ENCODE assay signal across 17 cellular contexts in the genomic region with DNA sequence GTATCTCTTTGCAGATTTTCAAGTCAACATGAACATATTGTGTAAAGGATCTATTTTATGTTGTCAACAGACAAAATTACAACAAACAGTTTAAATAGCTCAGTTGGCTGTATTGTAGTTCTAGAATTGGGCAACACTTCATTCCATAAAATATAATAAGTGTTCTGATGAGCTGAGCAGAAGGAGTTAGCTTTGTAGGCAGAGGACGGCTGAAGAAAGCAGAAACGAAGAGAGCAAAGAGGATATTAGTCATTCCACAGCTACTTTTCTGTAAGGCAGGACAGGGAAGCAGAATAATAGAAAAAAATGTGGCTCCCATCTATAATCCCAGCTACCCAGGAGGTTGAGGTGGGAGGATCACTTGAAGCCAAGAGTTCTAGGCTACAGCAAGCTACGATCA. TPM values are rescaled to one million over a fixed set of nuclear protein-coding genes. Genes with fewer than 3 reads are reported as not detected.
A peak's percentile ranks its signal among the peaks of the same experiment; 100 is the strongest.
DNase-seq lines count a peak whose midpoint lies in the region; ATAC-seq and TF ChIP-seq lines count a peak whose summit lies in the region.
"Had no signal": no experiment of that assay in that cellular context is flagged by ENCODE, and none has a peak within 500 bp of the region (broad histone marks: within the 10 kb centered on the region; RNA-seq: fewer than 3 reads in every experiment).

No MANE protein-coding gene starts in this region.

- H3K4me1 Mint-ChIP-seq in activated T-helper 17 cell treated with anti-CD3 and anti-CD28 coated beads, Interleukin-2, amount 50 U/mL, for 72 hours: peaks cover 22% of the 10 kb centered on the region

- ATAC-seq in activated T-helper 17 cell treated with anti-CD3 and anti-CD28 coated beads, Interleukin-2, amount 50 U/mL, for 72 hours (replicated peaks): no peak
- ATAC-seq in right cardiac atrium (peak; percentile 18 to 31), HG02571 (IDR thresholded peaks at IDR 0.05; ENCODE audit: unreplicated experiment) (no peak), GM21576 (IDR thresholded peaks at IDR 0.05; ENCODE audit: unreplicated experiment) (no peak)
- ATAC-seq: body of pancreas had no signal

- H3K27ac Mint-ChIP-seq in activated T-helper 17 cell treated with anti-CD3 and anti-CD28 coated beads, Interleukin-2, amount 50 U/mL, for 72 hours: peak overlapping the region; percentile 61
- H3K27ac Mint-ChIP-seq: mesothelial cell of epicardium had no signal

- H3K36me3 Mint-ChIP-seq in activated T-helper 17 cell treated with anti-CD3 and anti-CD28 coated beads, Interleukin-2, amount 50 U/mL, for 72 hours (ENCODE audit: low read depth): no peaks in the 10 kb centered on the region
- H3K36me3 Mint-ChIP-seq: mesothelial cell of epicardium had no signal

- H3K27me3 Mint-ChIP-seq in activated T-helper 17 cell treated with anti-CD3 and anti-CD28 coated beads, Interleukin-2, amount 50 U/mL, for 72 hours: no peaks in the 10 kb centered on the region

- in situ Hi-C loops in GM23248 (cut with MboI): no loop called here

- peak overlapping the region; percentile 63 for H2AFZ ChIP-seq in GM23248

- no peaks in the 10 kb centered on the region for H3K36me3 ChIP-seq in GM23248 (ENCODE audit: low read depth)
- H3K36me3 ChIP-seq: prostate gland, uterus had no signal

- TF ChIP-seq CTCF in AG09309 (IDR thresholded peaks at IDR 0.05; ENCODE audit: control insufficient read depth, insufficient read depth, low read depth, low read length, missing control alignments): no peak

- H3K79me2 ChIP-seq in GM23248 (ENCODE audit: insufficient read depth): no peaks in the 10 kb centered on the region

- H3K27me3 ChIP-seq in GM23248 (replicated peaks; ENCODE audit: insufficient read depth) (no peaks in the 10 kb centered on the region), right cardiac atrium (ENCODE audit: control insufficient read depth, insufficient read depth) (no peaks in the 10 kb centered on the region)
- H3K27me3 ChIP-seq: body of pancreas, uterus had no signal

- H3K4me2 ChIP-seq in GM23248 (ENCODE audit: unreplicated experiment): peak overlapping the region; percentile 43

- DNase-seq in AG09309 (ENCODE audit: low read depth) (peak; percentile 60), GM23248 (peak; percentile 66), right cardiac atrium (no peak), T1000 (lab: John Stamatoyannopoulos, UW) (no peak)
- DNase-seq in activated CD4-positive, CD25-positive, alpha-beta regulatory T cell (lab: John Stamatoyannopoulos, UW): no peak
- DNase-seq: NCI-H1105 treated with DMSO at 0.1 percent for 48 hours; NCI-H526 treated with DMSO at 0.1 percent for 48 hours; SHP77; stimulated activated CD4-positive, alpha-beta T cell treated with anti-CD3 and anti-CD28 coated beads, Interleukin-2, amount 100 ng/mL, for 48 hours; stimulated activated naive CD4-positive, alpha-beta T cell; uterus had no signal

- H3F3A ChIP-seq in GM23248 (ENCODE audit: insufficient read depth): peaks cover 17% of the 10 kb centered on the region; the same call in 1 of the 2 replicates

- intact Hi-C loops in right cardiac atrium (cut with DNase I): no loop called here

- H3K4me1 ChIP-seq in GM23248 (ENCODE audit: insufficient read depth) (peaks cover 12% of the 10 kb centered on the region), right cardiac atrium (ENCODE audit: control insufficient read depth, insufficient read depth, low read length) (no peaks in the 10 kb centered on the region)
- H3K4me1 ChIP-seq: body of pancreas, prostate gland, uterus had no signal

- peak overlapping the region; percentile 28 for H3K27ac ChIP-seq in GM23248
- H3K27ac ChIP-seq in right cardiac atrium (ENCODE audit: low read length): no peak overlapping the region
- H3K27ac ChIP-seq: prostate gland, uterus had no signal

- H3K4me3 ChIP-seq in AG09309 (ENCODE audit: control insufficient read depth, low read depth, low read length) (no peak overlapping the region), GM23248 (no peak overlapping the region), right cardiac atrium (ENCODE audit: low read length) (no peak overlapping the region)
- H3K4me3 ChIP-seq: body of pancreas, prostate gland, uterus had no signal

- no peak overlapping the region for H3K4me3 Mint-ChIP-seq in activated T-helper 17 cell treated with anti-CD3 and anti-CD28 coated beads, Interleukin-2, amount 50 U/mL, for 72 hours
- H3K4me3 Mint-ChIP-seq: mesothelial cell of epicardium had no signal

- WGBS in GM23248 (ENCODE audit: low coverage in 1 of 2, low lambda C conversion rate in 2 of 2, missing lambda C conversion rate in 2 of 2), 2 experiments: 22 to 26% methylated on average over 3 of the region's 3 CpGs
- WGBS in right cardiac atrium: 78% methylated on average over 3 of the region's 3 CpGs

- no peaks in the 10 kb centered on the region for H3K9me3 Mint-ChIP-seq in activated T-helper 17 cell treated with anti-CD3 and anti-CD28 coated beads, Interleukin-2, amount 50 U/mL, for 72 hours
- H3K9me3 Mint-ChIP-seq: mesothelial cell of epicardium had no signal

- no peaks in the 10 kb centered on the region for H4K20me1 ChIP-seq in GM23248 (ENCODE audit: insufficient read depth)

- no peaks in the 10 kb centered on the region for H3K9me2 ChIP-seq in GM23248 (ENCODE audit: insufficient read depth)

- H3K9me3 ChIP-seq in GM23248 (ENCODE audit: low read depth): no peaks in the 10 kb centered on the region
- H3K9me3 ChIP-seq in right cardiac atrium (ENCODE audit: control insufficient read depth, low read length): no peaks in the 10 kb centered on the region
- H3K9me3 ChIP-seq: body of pancreas, prostate gland, uterus had no signal

- H3K9ac ChIP-seq in GM23248: no peak overlapping the region

RNA-seq across cellular contexts. Expression of a gene that starts 20.2 kb away (rescaled TPM):
- total RNA-seq in GM23248 (2014; rRNA removed; shearing (Covaris generic)): 52.0 and 63.5 TPM in 2 replicates
- 47.9 and 51.4 TPM in 2 replicates for polyA plus RNA-seq in GM23248 (2016; fragmentation: Nextera tagmentation; extraction: Ambion mirVana)
- total RNA-seq in activated T-helper 17 cell treated with anti-CD3 and anti-CD28 coated beads, Interleukin-2, amount 50 U/mL, for 72 hours: 100 to 1,000 TPM; 215 to 269 TPM
- total RNA-seq in right cardiac atrium: 10 to 100 TPM; 36.7 to 37.4 (median 37.1) TPM
- 18.8 TPM for polyA plus RNA-seq in right cardiac atrium

Comparison
In these comparisons a context has a peak if more than half of its experiments do, and no peak if none do; other contexts are left out.
1. DNase-seq: peak in AG09309 (single experiment) and GM23248 (single experiment); none in right cardiac atrium (0 of 3), activated CD4-positive, CD25-positive, alpha-beta regulatory T cell (0 of 4) and T1000 (single experiment).
2. ATAC-seq: peak in right cardiac atrium (2 of 2); none in activated T-helper 17 cell treated with anti-CD3 and anti-CD28 coated beads, Interleukin-2, amount 50 U/mL, for 72 hours (single experiment), HG02571 (single experiment) and GM21576 (single experiment).